12 cellular contexts compared by ENCODE assay signal in genomic region chr7:102873470-102874165, GRCh38. TPM values are rescaled to one million over a fixed set of nuclear protein-coding genes. Genes with fewer than 3 reads are reported as not detected.
DNase-seq lines count a peak whose midpoint lies in the region; ATAC-seq and TF ChIP-seq lines count a peak whose summit lies in the region.
"Had no signal": no experiment of that assay in that cellular context is flagged by ENCODE, and none has a peak within 500 bp of the region (broad histone marks: within the 10 kb centered on the region; RNA-seq: fewer than 3 reads in every experiment).

No MANE protein-coding gene starts in this region.

- H3K27me3 ChIP-seq in ascending aorta, result no peaks in the 10 kb centered on the region
- H3K27me3 ChIP-seq: tibial nerve had no signal

- H3K4me3 ChIP-seq in ascending aorta, result no peak overlapping the region
- H3K4me3 ChIP-seq: tibial nerve had no signal

- TF ChIP-seq CTCF in Calu3 (IDR thresholded peaks at IDR 0.05; ENCODE audit: unreplicated experiment) (no peak), ascending aorta (IDR thresholded peaks at IDR 0.05) (no peak)

- H3K27ac Mint-ChIP-seq in Calu3 (ENCODE audit: unreplicated experiment), result peak overlapping the region; percentile 98
- H3K27ac Mint-ChIP-seq: activated naive CD4-positive, alpha-beta T cell treated with anti-CD3 and anti-CD28 coated beads, Interleukin-2, amount 50 U/mL, for 72 hours had no signal

- DNase-seq in Calu3 (no peak), ascending aorta (ENCODE audit: low spot score in 2 of 2) (no peak), NCI-H526 treated with DMSO at 0.1 percent for 48 hours (lab: John Stamatoyannopoulos, UW) (no peak), cortex of kidney (lab: John Stamatoyannopoulos, UW) (no peak), RKO (ENCODE audit: low spot score) (no peak), NCI-H2227 treated with DMSO at 0.1 percent for 48 hours (lab: John Stamatoyannopoulos, UW) (no peak)
- DNase-seq: mesendoderm, NCI-H1930 had no signal

- H3K27ac ChIP-seq in ascending aorta, result peak overlapping the region; percentile 59 to 74

- H3K36me3 Mint-ChIP-seq in Calu3 (ENCODE audit: insufficient read depth, unreplicated experiment), result peaks cover 18% of the 10 kb centered on the region

- H3K4me1 Mint-ChIP-seq in Calu3 (ENCODE audit: low read depth, unreplicated experiment), result peaks cover 58% of the 10 kb centered on the region

- H3K27me3 Mint-ChIP-seq in Calu3 (ENCODE audit: unreplicated experiment), result no peaks in the 10 kb centered on the region

- H3K36me3 ChIP-seq in ascending aorta, result no peaks in the 10 kb centered on the region

- H3K9me3 Mint-ChIP-seq in Calu3 (ENCODE audit: low read depth, unreplicated experiment), result no peaks in the 10 kb centered on the region

- CTCF ChIA-PET in Calu3 (lab: Charles Lee), result interaction anchor here (1.5 to 2.2 kb wide), 2 partner anchors 188 to 201 kb away, joined by 3 to 19 read pairs; partner anchors contain the start of genes ARMC10 and FBXL13

- TSS peak; percentile 60 for BruUV-seq in Calu3 (replicated peaks; lab: Mats Ljungman, UMichigan)

- intact Hi-C loops in Calu3 (cut with micrococcal nuclease; ENCODE audit: unreplicated experiment), result loop anchor here (2.0 kb wide), 1 partner anchor 117 kb away; no protein-coding TSS in a partner anchor
- intact Hi-C loops in ascending aorta (cut with DNase I), result loop anchor here (5.0 kb wide), 1 partner anchor 119 kb away; no protein-coding TSS in a partner anchor

- H3K4me3 Mint-ChIP-seq in Calu3 (ENCODE audit: low read depth, unreplicated experiment), result no peak overlapping the region

- H3K4me1 ChIP-seq in ascending aorta, result peaks cover 5 to 26% of the 10 kb centered on the region in 2 donors

- ATAC-seq in GM19463 (IDR thresholded peaks at IDR 0.05; ENCODE audit: unreplicated experiment) (peak; percentile 27), HG03060 (IDR thresholded peaks at IDR 0.05; ENCODE audit: low read depth, unreplicated experiment) (peak; percentile 11)

- H3K9me3 ChIP-seq in ascending aorta, result no peaks in the 10 kb centered on the region
- H3K9me3 ChIP-seq: tibial nerve had no signal

RNA-seq across cellular contexts. Expression of gene LRRC17, which starts 39.2 kb away (rescaled TPM):
- total RNA-seq in Calu3 (2022), result 0.32 and 0.42 TPM in 2 replicates
- 10.5 TPM for total RNA-seq in ascending aorta
- total RNA-seq: activated naive CD4-positive, alpha-beta T cell treated with anti-CD3 and anti-CD28 coated beads, Interleukin-2, amount 50 U/mL, for 72 hours had no signal
